22 cellular contexts compared by ENCODE assay signal in genomic region chr2:134020608-134021007, GRCh38.
A peak's percentile ranks its signal among the peaks of the same experiment; 100 is the strongest.
DNase-seq lines count a peak whose midpoint lies in the region; ATAC-seq, FAIRE-seq and TF ChIP-seq lines count a peak whose summit lies in the region.
"Had no signal": no experiment of that assay in that cellular context is flagged by ENCODE, and none has a peak within 500 bp of the region (broad histone marks: within the 10 kb centered on the region; RNA-seq: fewer than 3 reads in every experiment).

No MANE protein-coding gene starts in this region.

- H3K27ac Mint-ChIP-seq in activated CD8-positive, alpha-beta T cell treated with anti-CD3 and anti-CD28 coated beads for 36 hours = no peak overlapping the region
- H3K27ac Mint-ChIP-seq: activated CD8-positive, alpha-beta memory T cell treated with anti-CD3 and anti-CD28 coated beads, Interleukin-2, amount 10 ng/mL, durations not matched to agents 7 days and 5 days; activated T-helper 17 cell treated with anti-CD3 and anti-CD28 coated beads, Interleukin-2, amount 50 U/mL, for 72 hours; dendritic cell treated with granulocyte-macrophage colony-stimulating factor and Interleukin-4, amounts not matched to agents 40 ng/mL and 50 ng/mL, for 4 days; progenitor cell of endocrine pancreas; T-helper 2 cell treated with Interferon-gamma antibody and Interleukin-4, amounts not matched to agents 5 μg/mL and 100 μg/mL, for 36 hours had no signal

- H3K4me1 ChIP-seq in small intestine (ENCODE audit: control insufficient read depth in 2 of 2, insufficient read depth in 1 of 2, low read depth in 1 of 2, low read length in 1 of 2) = no peaks in the 10 kb centered on the region
- H3K4me1 ChIP-seq in stomach = no peaks in the 10 kb centered on the region

- no peak for TF ChIP-seq POLR2A in GM12891 (IDR thresholded peaks at IDR 0.05; ENCODE audit: low read depth, low read length)
- TF ChIP-seq POLR2A in stomach (IDR thresholded peaks at IDR 0.05) = no peak

- no peaks in the 10 kb centered on the region for H3K9me3 Mint-ChIP-seq in activated CD8-positive, alpha-beta T cell treated with anti-CD3 and anti-CD28 coated beads for 36 hours
- H3K9me3 Mint-ChIP-seq: activated T-helper 17 cell treated with anti-CD3 and anti-CD28 coated beads, Interleukin-2, amount 50 U/mL, for 72 hours; dendritic cell treated with granulocyte-macrophage colony-stimulating factor and Interleukin-4, amounts not matched to agents 40 ng/mL and 50 ng/mL, for 4 days; T-helper 2 cell treated with Interferon-gamma antibody and Interleukin-4, amounts not matched to agents 5 μg/mL and 100 μg/mL, for 36 hours had no signal

- intact Hi-C loops in stomach (cut with DNase I; ENCODE audit: low total_unique reads) = no loop called here
- intact Hi-C loops in activated CD8-positive, alpha-beta T cell treated with anti-CD3 and anti-CD28 coated beads for 36 hours (cut with micrococcal nuclease) = no loop called here

- FAIRE-seq in GM12891 (lab: Jason Lieb, UNC) (peak; percentile 91), small intestine (lab: Jason Lieb, UNC) (no peak)
- FAIRE-seq: HepG2 had no signal

- ATAC-seq in HG02798 (IDR thresholded peaks at IDR 0.05; ENCODE audit: poor library complexity, unreplicated experiment) = peak; percentile 43
- no peak for ATAC-seq in activated CD8-positive, alpha-beta T cell treated with anti-CD3 and anti-CD28 coated beads for 36 hours
- ATAC-seq: activated CD8-positive, alpha-beta memory T cell treated with anti-CD3 and anti-CD28 coated beads, Interleukin-2, amount 10 ng/mL, durations not matched to agents 7 days and 5 days; activated T-helper 17 cell treated with anti-CD3 and anti-CD28 coated beads, Interleukin-2, amount 50 U/mL, for 72 hours; HepG2 had no signal

- H3K9me3 ChIP-seq in small intestine (ENCODE audit: control insufficient read depth, low read depth) = no peaks in the 10 kb centered on the region
- no peaks in the 10 kb centered on the region for H3K9me3 ChIP-seq in stomach
- H3K9me3 ChIP-seq: MG63 had no signal

- H3K27me3 ChIP-seq in small intestine (ENCODE audit: control insufficient read depth in 2 of 2, insufficient read depth in 2 of 2, low read length in 2 of 2) (no peaks in the 10 kb centered on the region), stomach (peaks cover 0 to 15% (median 0%) of the 10 kb centered on the region in 3 donors)
- H3K27me3 ChIP-seq: brain microvascular endothelial cell, MG63 had no signal

- no peak for TF ChIP-seq CTCF in stomach (IDR thresholded peaks at IDR 0.05)
- TF ChIP-seq CTCF in activated CD8-positive, alpha-beta T cell treated with anti-CD3 and anti-CD28 coated beads for 36 hours (IDR thresholded peaks at IDR 0.05) = no peak

- H3K4me1 Mint-ChIP-seq in activated CD8-positive, alpha-beta T cell treated with anti-CD3 and anti-CD28 coated beads for 36 hours (ENCODE audit: low read depth) = peaks cover 13% of the 10 kb centered on the region

- H3K36me3 Mint-ChIP-seq in activated CD8-positive, alpha-beta T cell treated with anti-CD3 and anti-CD28 coated beads for 36 hours (ENCODE audit: low read depth) = no peaks in the 10 kb centered on the region
- H3K36me3 Mint-ChIP-seq: activated CD8-positive, alpha-beta memory T cell treated with anti-CD3 and anti-CD28 coated beads, Interleukin-2, amount 10 ng/mL, durations not matched to agents 7 days and 5 days had no signal

- no peak for TF ChIP-seq EP300 in stomach (IDR thresholded peaks at IDR 0.05)

- POLR2A ChIA-PET in activated CD8-positive, alpha-beta T cell treated with anti-CD3 and anti-CD28 coated beads for 36 hours (lab: Charles Lee) = no interaction called here

- H3K4me3 Mint-ChIP-seq in activated CD8-positive, alpha-beta T cell treated with anti-CD3 and anti-CD28 coated beads for 36 hours = no peak overlapping the region
- H3K4me3 Mint-ChIP-seq: activated CD8-positive, alpha-beta memory T cell treated with anti-CD3 and anti-CD28 coated beads, Interleukin-2, amount 10 ng/mL, durations not matched to agents 7 days and 5 days; dendritic cell treated with granulocyte-macrophage colony-stimulating factor and Interleukin-4, amounts not matched to agents 40 ng/mL and 50 ng/mL, for 4 days; T-helper 2 cell treated with Interferon-gamma antibody and Interleukin-4, amounts not matched to agents 5 μg/mL and 100 μg/mL, for 36 hours had no signal

- 53 to 85% (median 67%) methylated on average over 3 of the region's 3 CpGs for WGBS in small intestine, 3 donors
- 64 to 73% (median 69%) methylated on average over 3 of the region's 3 CpGs for WGBS in stomach, 5 donors

- no peak for DNase-seq in GM12891 (ENCODE audit: insufficient read length, low spot score)
- peak; percentile 10 for DNase-seq in RPMI8226
- peak; percentile 24 for DNase-seq in small intestine
- DNase-seq in stomach = no peak
- DNase-seq in AG20443 (ENCODE audit: low spot score) = no peak
- DNase-seq in activated CD8-positive, alpha-beta T cell treated with anti-CD3 and anti-CD28 coated beads for 36 hours = no peak
- DNase-seq: activated CD4-positive, CD25-positive, alpha-beta regulatory T cell; activated CD8-positive, alpha-beta memory T cell treated with anti-CD3 and anti-CD28 coated beads, Interleukin-2, amount 10 ng/mL, durations not matched to agents 7 days and 5 days; brain microvascular endothelial cell; DMS53; foreskin melanocyte; mesendoderm; MG63; NCI-H2029; NCI-H446 treated with DMSO at 0.1 percent for 48 hours; stimulated activated CD8-positive, alpha-beta memory T cell treated with anti-CD3 and anti-CD28 coated beads, Interleukin-4, amount 100 ng/mL, for 48 hours had no signal

- H3K4me3 ChIP-seq in small intestine (ENCODE audit: low read depth in 1 of 2, low read length in 2 of 2) = no peak overlapping the region
- no peak overlapping the region for H3K4me3 ChIP-seq in stomach
- H3K4me3 ChIP-seq: MG63 had no signal

- H3K27ac ChIP-seq in small intestine (ENCODE audit: low read depth in 1 of 2, low read length in 1 of 2) (no peak overlapping the region), stomach (no peak overlapping the region)
- H3K27ac ChIP-seq: brain microvascular endothelial cell had no signal

- CTCF ChIA-PET in activated CD8-positive, alpha-beta T cell treated with anti-CD3 and anti-CD28 coated beads for 36 hours (lab: Charles Lee) = no interaction called here

- H3K36me3 ChIP-seq in small intestine (ENCODE audit: control insufficient read depth in 2 of 2, insufficient read depth in 2 of 2, low read length in 2 of 2) = no peaks in the 10 kb centered on the region
- H3K36me3 ChIP-seq in stomach = no peaks in the 10 kb centered on the region
- H3K36me3 ChIP-seq: brain microvascular endothelial cell, MG63 had no signal

- peaks cover 10% of the 10 kb centered on the region for H3K27me3 Mint-ChIP-seq in activated CD8-positive, alpha-beta T cell treated with anti-CD3 and anti-CD28 coated beads for 36 hours

TF ChIP-seq in GM12891, 5 proteins besides CTCF, POLR2A, EP300 and RAD21:
- peak; percentile 32; the same call in 1 of the 2 replicates for TF ChIP-seq SPI1 (IDR thresholded peaks at IDR 0.05; ENCODE audit: low read depth, low read length)
- TF ChIP-seq POU2F2 (IDR thresholded peaks at IDR 0.05; ENCODE audit: low read depth, low read length) = no peak

Comparison
In these comparisons a context has a peak if more than half of its experiments do, and no peak if none do; other contexts are left out.
1. DNase-seq: peak in RPMI8226 (single experiment) and small intestine (single experiment); none in GM12891 (single experiment), stomach (single experiment), AG20443 (single experiment) and activated CD8-positive, alpha-beta T cell treated with anti-CD3 and anti-CD28 coated beads for 36 hours (single experiment).